In the genomic region with DNA sequence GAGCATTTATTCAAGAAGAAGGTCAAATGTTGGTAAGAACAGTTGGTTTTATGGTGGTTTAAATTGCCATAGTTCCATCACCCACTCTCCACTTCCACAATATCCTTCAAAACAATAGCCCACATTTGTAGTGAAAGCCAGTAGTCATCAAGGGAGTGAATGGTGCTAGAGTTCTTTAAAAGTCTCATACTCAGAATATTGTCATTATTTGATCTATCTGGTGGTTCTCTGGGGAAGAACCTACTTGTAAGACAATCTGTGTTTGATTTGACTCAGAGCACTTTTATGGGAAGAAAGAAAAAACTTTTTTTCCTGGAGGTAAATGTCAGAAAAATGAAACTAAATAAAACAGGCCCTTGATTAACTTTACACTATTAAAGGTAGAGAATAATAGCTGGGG, we compare ENCODE assay signal across 27 cellular contexts.
DNase-seq lines count a peak whose midpoint lies in the region; ATAC-seq and TF ChIP-seq lines count a peak whose summit lies in the region.
"Had no signal": no experiment of that assay in that cellular context is flagged by ENCODE, and none has a peak within 500 bp of the region (broad histone marks: within the 10 kb centered on the region; RNA-seq: fewer than 3 reads in every experiment).

No MANE protein-coding gene starts in this region.

- no peaks in the 10 kb centered on the region for H3F3A ChIP-seq in PC-3 (ENCODE audit: low read length, unreplicated experiment)

- H2AFZ ChIP-seq in PC-3 (ENCODE audit: low read length) = no peak overlapping the region

- H3K4me3 ChIP-seq in PC-3 (ENCODE audit: low read length) = no peak overlapping the region
- H3K4me3 ChIP-seq: A549; BLaER1; BLaER1 treated with 17β-estradiol and CSF1 and Interleukin-3, amounts not matched to agents 10 nM and 100 nM had no signal

- no TSS peak for BruUV-seq in PC-3 (replicated peaks; lab: Mats Ljungman, UMichigan)

- H3K79me2 ChIP-seq in PC-3 (ENCODE audit: low read length) = no peaks in the 10 kb centered on the region

- peak overlapping the region; percentile 61 for H3K27ac ChIP-seq in PC-3 (ENCODE audit: low read length)
- H3K27ac ChIP-seq: 22Rv1; A549; BLaER1; BLaER1 treated with 17β-estradiol and CSF1 and Interleukin-3, amounts not matched to agents 10 nM and 100 nM; C4-2B had no signal

- no peak overlapping the region for H3K9ac ChIP-seq in PC-3 (ENCODE audit: low read length)
- H3K9ac ChIP-seq: BLaER1; BLaER1 treated with 17β-estradiol and CSF1 and Interleukin-3, amounts not matched to agents 10 nM and 100 nM had no signal

- TF ChIP-seq CTCF in PC-3 (conservative IDR thresholded peaks at IDR 0.05; ENCODE audit: low read depth, low read length) = no peak

- intact Hi-C loops in PC-3 (cut with micrococcal nuclease) = no loop called here

- DNase-seq in PC-3 = peak; percentile 52
- DNase-seq in HK-2 (ENCODE audit: unreplicated experiment) = no peak
- DNase-seq: 8988T; ACHN; AML-193; BE2C; C1 segment of cervical spinal cord; Caco-2; Calu3; CD4-positive, alpha-beta memory T cell; CD4-positive, alpha-beta T cell; CD4-positive, CD25-positive, alpha-beta regulatory T cell; CD8-positive, alpha-beta memory T cell; CD8-positive, alpha-beta T cell; COR-L47; DMS 273 treated with DMSO at 0.1 percent for 48 hours; DMS153; DMS53; DMS79; DMS79 treated with DMSO at 0.1 percent for 48 hours; DND-41; EL had no signal

- H3K27me3 ChIP-seq in PC-3 (ENCODE audit: low read length) = no peaks in the 10 kb centered on the region
- H3K27me3 ChIP-seq: BE2C; BLaER1; BLaER1 treated with 17β-estradiol and CSF1 and Interleukin-3, amounts not matched to agents 10 nM and 100 nM had no signal

- peak; percentile 72 for ATAC-seq in PC-3
- ATAC-seq: A549; CD8-positive, alpha-beta T cell had no signal

- no peaks in the 10 kb centered on the region; the same call in 1 of the 2 replicates for H3K9me3 ChIP-seq in PC-3 (ENCODE audit: low read length)
- H3K9me3 ChIP-seq: A549, BE2C, Caco-2 had no signal

- H3K36me3 ChIP-seq in PC-3 (ENCODE audit: low read depth, low read length) = no peaks in the 10 kb centered on the region
- H3K36me3 ChIP-seq: BE2C; BLaER1; BLaER1 treated with 17β-estradiol and CSF1 and Interleukin-3, amounts not matched to agents 10 nM and 100 nM had no signal

- CTCF ChIA-PET in PC-3 (lab: Charles Lee) = no interaction called here

- 0 out of 2 replicates have a peak overlapping the region, but pooled peaks have one; percentile 19 for H3K4me2 ChIP-seq in PC-3 (ENCODE audit: low read length)
- H3K4me2 ChIP-seq: A549; BLaER1; BLaER1 treated with 17β-estradiol and CSF1 and Interleukin-3, amounts not matched to agents 10 nM and 100 nM had no signal

- H4K20me1 ChIP-seq in PC-3 (ENCODE audit: low read length) = no peaks in the 10 kb centered on the region
- H4K20me1 ChIP-seq: BLaER1; BLaER1 treated with 17β-estradiol and CSF1 and Interleukin-3, amounts not matched to agents 10 nM and 100 nM had no signal

- POLR2A ChIA-PET in PC-3 (lab: Charles Lee; ENCODE audit: unreplicated experiment) = no interaction called here

- H3K4me1 ChIP-seq in PC-3 (ENCODE audit: insufficient read depth, low read length) = peaks cover 10% of the 10 kb centered on the region; the same call in 1 of the 2 replicates
- H3K4me1 ChIP-seq: A549; BE2C; BLaER1; BLaER1 treated with 17β-estradiol and CSF1 and Interleukin-3, amounts not matched to agents 10 nM and 100 nM; Caco-2 had no signal

- H3K9me2 ChIP-seq in PC-3 (replicated peaks; ENCODE audit: low read length) = no peaks in the 10 kb centered on the region
